In the genomic region with DNA sequence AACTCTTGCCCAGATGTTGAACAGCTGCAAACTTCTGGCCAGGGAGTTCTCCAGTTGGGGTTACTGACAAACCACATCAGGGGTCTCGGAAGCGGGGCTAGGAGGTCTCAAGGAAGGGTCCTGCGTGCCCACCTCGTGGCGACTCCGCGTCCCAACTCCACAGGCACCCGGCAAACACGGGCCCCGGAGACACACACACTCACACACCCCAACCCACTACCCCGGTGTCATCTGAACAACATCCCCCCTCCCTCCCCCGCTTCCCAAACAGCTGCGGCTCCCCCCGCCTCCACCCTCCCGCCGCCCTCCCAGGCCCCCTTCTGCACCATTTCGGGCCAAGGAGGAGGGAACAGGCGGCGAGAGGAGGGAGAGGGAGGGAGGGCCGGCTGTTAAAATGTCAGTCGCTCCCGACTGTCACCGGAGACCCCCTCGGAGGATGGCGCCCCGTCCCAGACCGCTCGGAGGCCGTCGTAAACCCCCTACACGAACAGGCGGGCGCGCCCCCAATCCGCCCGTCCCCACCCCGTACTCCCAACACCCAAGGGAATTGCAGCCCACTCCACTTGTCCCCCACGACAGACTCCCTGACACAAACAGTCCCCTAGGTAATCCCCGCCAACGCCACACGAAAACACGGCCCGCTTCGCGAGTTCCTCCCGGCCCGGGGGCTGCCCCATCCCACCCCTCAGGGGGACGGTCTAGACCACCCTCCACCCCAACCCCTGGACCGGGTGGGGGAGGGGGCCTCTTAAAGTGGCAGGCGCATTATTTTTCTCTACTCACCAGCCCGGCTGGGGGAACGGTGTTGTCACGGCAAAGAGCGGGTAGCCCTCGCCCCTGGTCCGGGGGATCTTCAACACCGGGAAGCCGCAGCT, we compare ENCODE assay signal across 8 cellular contexts. TPM values are rescaled to one million over a fixed set of nuclear protein-coding genes. Genes with fewer than 3 reads are reported as not detected.
A peak's percentile ranks its signal among the peaks of the same experiment; 100 is the strongest.
DNase-seq lines count a peak whose midpoint lies in the region; ATAC-seq, FAIRE-seq and TF ChIP-seq lines count a peak whose summit lies in the region.

No MANE protein-coding gene starts in this region.

- FAIRE-seq in HTR-8/SVneo (lab: Jason Lieb, UNC): no peak

- H3K79me2 ChIP-seq in ACC112 (ENCODE audit: control insufficient read depth, insufficient read depth, low read length, unreplicated experiment): peaks cover 55% of the 10 kb centered on the region
- H3K79me2 ChIP-seq in OCI-LY3 (ENCODE audit: low read length): peaks cover 56% of the 10 kb centered on the region

- H4K20me1 ChIP-seq in OCI-LY3 (ENCODE audit: insufficient read depth, low read length): peaks cover 47% of the 10 kb centered on the region

- ATAC-seq in GM21526 (IDR thresholded peaks at IDR 0.05; ENCODE audit: low FRiP score, unreplicated experiment): peak; percentile 1

- intact Hi-C loops in adrenal gland (cut with DNase I): loop anchor here in 1 of 2 donors (5.0 kb wide), 1 partner anchor 43 kb away; no protein-coding TSS in a partner anchor

- DNase-seq in adrenal gland: peak; percentile 70 to 81 (median 72)
- no peak for DNase-seq in right atrium auricular region (ENCODE audit: low spot score)
- no peak for DNase-seq in retinal pigment epithelial cell (ENCODE audit: low read depth)
- DNase-seq in HTR-8/SVneo (ENCODE audit: insufficient read length, low spot score): no peak
- no peak for DNase-seq in SKM-1 (lab: John Stamatoyannopoulos, UW; ENCODE audit: unreplicated experiment)

- 0 to 1% (median 1%) methylated on average over 13 to 58 of the region's 58 CpGs; no CpG with 5 or more reads in 1 of the 4 donors for WGBS in adrenal gland, 4 donors

- H3K9ac ChIP-seq in OCI-LY3 (ENCODE audit: low read length): peak overlapping the region; percentile 97

- TF ChIP-seq POLR2A in adrenal gland (IDR thresholded peaks at IDR 0.05): no peak

- no peaks in the 10 kb centered on the region for H3K36me3 ChIP-seq in ACC112 (ENCODE audit: insufficient read depth, low read length)
- peaks cover 11% of the 10 kb centered on the region for H3K36me3 ChIP-seq in OCI-LY3 (replicated peaks; ENCODE audit: low read depth, low read length)
- H3K36me3 ChIP-seq in adrenal gland (replicated peaks in 1 of 2): no peaks in the 10 kb centered on the region
- H3K36me3 ChIP-seq in right atrium auricular region: no peaks in the 10 kb centered on the region

- H3K4me3 ChIP-seq in ACC112 (ENCODE audit: low read depth, low read length) (peak overlapping the region; percentile 98), OCI-LY3 (ENCODE audit: low read length) (peak overlapping the region; percentile 98), adrenal gland (peak overlapping the region; percentile 95 to 99 (median 96)), right atrium auricular region (peak overlapping the region; percentile 74 to 99), retinal pigment epithelial cell (ENCODE audit: low read length) (peak overlapping the region; percentile 98)

- H3K27ac ChIP-seq in ACC112 (ENCODE audit: low read depth, low read length) (peak overlapping the region; percentile 98), OCI-LY3 (ENCODE audit: low read length) (peak overlapping the region; percentile 91), adrenal gland (peak overlapping the region; percentile 98 to 100 (median 100)), right atrium auricular region (peak overlapping the region; percentile 100)

- H2AFZ ChIP-seq in ACC112 (ENCODE audit: low read length, unreplicated experiment): no peak overlapping the region
- H2AFZ ChIP-seq in OCI-LY3 (ENCODE audit: low read depth, low read length): no peak overlapping the region

- H3K4me2 ChIP-seq in OCI-LY3 (ENCODE audit: low read length): peak overlapping the region; percentile 89

- no peaks in the 10 kb centered on the region for H3K9me3 ChIP-seq in OCI-LY3 (ENCODE audit: insufficient read depth, low read length)
- H3K9me3 ChIP-seq in adrenal gland (replicated peaks in 1 of 3): no peaks in the 10 kb centered on the region
- no peaks in the 10 kb centered on the region for H3K9me3 ChIP-seq in right atrium auricular region

- no peak for TF ChIP-seq CTCF in OCI-LY3 (IDR thresholded peaks at IDR 0.05; ENCODE audit: low read depth, low read length)
- TF ChIP-seq CTCF in adrenal gland (IDR thresholded peaks at IDR 0.05): no peak
- no peak for TF ChIP-seq CTCF in right atrium auricular region (IDR thresholded peaks at IDR 0.05)
- no peak for TF ChIP-seq CTCF in retinal pigment epithelial cell (conservative IDR thresholded peaks at IDR 0.05; ENCODE audit: low read depth, low read length)

- H3K27me3 ChIP-seq in ACC112 (ENCODE audit: insufficient read depth, low read length) (no peaks in the 10 kb centered on the region), OCI-LY3 (ENCODE audit: low read depth, low read length) (no peaks in the 10 kb centered on the region), adrenal gland (no peaks in the 10 kb centered on the region), right atrium auricular region (no peaks in the 10 kb centered on the region)

- H3K4me1 ChIP-seq in ACC112 (ENCODE audit: control insufficient read depth, insufficient read depth, low read length, unreplicated experiment): peaks cover 71% of the 10 kb centered on the region
- H3K4me1 ChIP-seq in OCI-LY3 (ENCODE audit: low read length): peaks cover 73% of the 10 kb centered on the region
- peaks cover 74 to 79% of the 10 kb centered on the region in 2 donors for H3K4me1 ChIP-seq in adrenal gland (replicated peaks in 1 of 2)
- H3K4me1 ChIP-seq in right atrium auricular region: peaks cover 0 to 71% of the 10 kb centered on the region in 2 donors

RNA-seq across cellular contexts. Expression of gene MEF2D, which starts 0.6 kb away (rescaled TPM):
- total RNA-seq in adrenal gland (10 to 100 TPM; 28.1 to 89.9 (median 74.6) TPM), right atrium auricular region (100 to 1,000 TPM in 1 of 2 donors, 10 to 100 TPM in 1; 80.1 to 104 TPM)
- polyA plus RNA-seq in adrenal gland: 10 to 100 TPM; 29.1 to 37.4 (median 35.3) TPM

Comparison
In these comparisons a context has a peak if more than half of its experiments do, and no peak if none do; other contexts are left out.
1. DNase-seq: peak in adrenal gland (7 of 7); none in right atrium auricular region (single experiment), retinal pigment epithelial cell (single experiment), HTR-8/SVneo (single experiment) and SKM-1 (single experiment).
2. Peak in every context shown above with its lines, with median percentiles within 50 percentile points of each other: H3K27ac ChIP-seq and H3K4me3 ChIP-seq.